11 cellular contexts compared by ENCODE assay signal in genomic region chr3:171453175-171453868, GRCh38. TPM values are rescaled to one million over a fixed set of nuclear protein-coding genes. Genes with fewer than 3 reads are reported as not detected.
DNase-seq lines count a peak whose midpoint lies in the region; ATAC-seq, FAIRE-seq and TF ChIP-seq lines count a peak whose summit lies in the region.
"Had no signal": no experiment of that assay in that cellular context is flagged by ENCODE, and none has a peak within 500 bp of the region (broad histone marks: within the 10 kb centered on the region; RNA-seq: fewer than 3 reads in every experiment).

No MANE protein-coding gene starts in this region.

- H3K27ac Mint-ChIP-seq in stimulated activated naive CD8-positive, alpha-beta T cell treated with anti-CD3 and anti-CD28 coated beads, Interleukin-15, amount 100 ng/mL, for 72 hours: no peak overlapping the region
- H3K27ac Mint-ChIP-seq: CD4-positive, alpha-beta memory T cell had no signal

- no peaks in the 10 kb centered on the region for H3K27me3 Mint-ChIP-seq in stimulated activated naive CD8-positive, alpha-beta T cell treated with anti-CD3 and anti-CD28 coated beads, Interleukin-15, amount 100 ng/mL, for 72 hours
- H3K27me3 Mint-ChIP-seq: CD4-positive, alpha-beta memory T cell had no signal

- intact Hi-C loops in head of caudate nucleus (cut with DNase I): loop anchor here (10.0 kb wide), 2 partner anchors 59 to 129 kb away; no protein-coding TSS in a partner anchor

- TF ChIP-seq POLR2A in GM12892 (IDR thresholded peaks at IDR 0.05; ENCODE audit: low read depth, low read length): no peak

- in situ Hi-C loops in SK-MEL-5 (cut with HindIII; ENCODE audit: low pct_unique_long_range_greater_than_20kb, low sequenced_read_pairs): no loop called here

- peaks cover 35% of the 10 kb centered on the region for H3K4me1 Mint-ChIP-seq in stimulated activated naive CD8-positive, alpha-beta T cell treated with anti-CD3 and anti-CD28 coated beads, Interleukin-15, amount 100 ng/mL, for 72 hours

- peak; percentile 37 for DNase-seq in stimulated activated naive CD8-positive, alpha-beta T cell treated with anti-CD3 and anti-CD28 coated beads, Interleukin-15, Interleukin-2, amounts not matched to agents 100 U/mL and 50 U/mL, for 24 hours
- no peak for DNase-seq in stimulated activated naive CD8-positive, alpha-beta T cell treated with anti-CD3 and anti-CD28 coated beads, Interleukin-15, amount 100 ng/mL, for 72 hours
- DNase-seq in SK-MEL-5 (ENCODE audit: low read depth, low spot score) (peak; percentile 26), head of caudate nucleus (peak in 31 of 42 donors; percentile 11 to 83 (median 48)), NCI-H146 treated with DMSO at 0.1 percent for 48 hours (lab: John Stamatoyannopoulos, UW; ENCODE audit: unreplicated experiment) (no peak), T-helper 9 cell (no peak), GM12892 (ENCODE audit: insufficient read length) (no peak), NCI-H524 treated with DMSO at 0.1 percent for 48 hours (lab: John Stamatoyannopoulos, UW) (no peak)
- DNase-seq: CD4-positive, alpha-beta memory T cell; colonic mucosa; HCEC 1CT had no signal

- H3K9me3 Mint-ChIP-seq in stimulated activated naive CD8-positive, alpha-beta T cell treated with anti-CD3 and anti-CD28 coated beads, Interleukin-15, amount 100 ng/mL, for 72 hours: no peaks in the 10 kb centered on the region
- H3K9me3 Mint-ChIP-seq: CD4-positive, alpha-beta memory T cell had no signal

- ATAC-seq in stimulated activated naive CD8-positive, alpha-beta T cell treated with anti-CD3 and anti-CD28 coated beads, Interleukin-15, Interleukin-2, amounts not matched to agents 100 U/mL and 50 U/mL, for 24 hours: no peak
- no peak for ATAC-seq in stimulated activated naive CD8-positive, alpha-beta T cell treated with anti-CD3 and anti-CD28 coated beads, Interleukin-15, amount 100 ng/mL, for 72 hours

- no peak for FAIRE-seq in GM12892 (lab: Jason Lieb, UNC)

- no peak overlapping the region for H3K4me3 Mint-ChIP-seq in stimulated activated naive CD8-positive, alpha-beta T cell treated with anti-CD3 and anti-CD28 coated beads, Interleukin-15, amount 100 ng/mL, for 72 hours
- H3K4me3 Mint-ChIP-seq: CD4-positive, alpha-beta memory T cell had no signal

RNA-seq across cellular contexts. Expression of gene TNIK, which starts 6.9 kb away (rescaled TPM):
- total RNA-seq in SK-MEL-5 (2014; rRNA removed; shearing (Covaris generic)): 10.4 and 12.2 TPM in 2 replicates
- polyA plus RNA-seq in SK-MEL-5 (2015; cell fraction: cytosol; rRNA removed): 14.8 and 15.6 TPM in 2 replicates
- 9.7 and 32.4 TPM in 2 replicates for polyA plus RNA-seq in SK-MEL-5 (2015; cell fraction: nucleus; rRNA removed)
- 30.6 TPM for polyA plus RNA-seq in GM12892 (2012; ENCODE audit: missing spikeins)

Comparison
In these comparisons a context has a peak if more than half of its experiments do, and no peak if none do; other contexts are left out.
1. DNase-seq: peak in stimulated activated naive CD8-positive, alpha-beta T cell treated with anti-CD3 and anti-CD28 coated beads, Interleukin-15, Interleukin-2, amounts not matched to agents 100 U/mL and 50 U/mL, for 24 hours (single experiment), SK-MEL-5 (single experiment) and head of caudate nucleus (31 of 42); none in stimulated activated naive CD8-positive, alpha-beta T cell treated with anti-CD3 and anti-CD28 coated beads, Interleukin-15, amount 100 ng/mL, for 72 hours (0 of 2), NCI-H146 treated with DMSO at 0.1 percent for 48 hours (single experiment), T-helper 9 cell (single experiment), GM12892 (single experiment) and NCI-H524 treated with DMSO at 0.1 percent for 48 hours (single experiment).